9 cellular contexts compared by ENCODE assay signal in genomic region chr12:121124402-121125109, GRCh38. TPM values are rescaled to one million over a fixed set of nuclear protein-coding genes. Genes with fewer than 3 reads are reported as not detected.
DNase-seq lines count a peak whose midpoint lies in the region; ATAC-seq and TF ChIP-seq lines count a peak whose summit lies in the region.
"Had no signal": no experiment of that assay in that cellular context is flagged by ENCODE, and none has a peak within 500 bp of the region (broad histone marks: within the 10 kb centered on the region; RNA-seq: fewer than 3 reads in every experiment).

No MANE protein-coding gene starts in this region.

- peaks cover 12% of the 10 kb centered on the region for H3K27me3 Mint-ChIP-seq in T-helper 2 cell treated with Interferon-gamma antibody and Interleukin-4, amounts not matched to agents 5 μg/mL and 100 μg/mL, for 36 hours (ENCODE audit: low read depth)
- no peaks in the 10 kb centered on the region for H3K27me3 Mint-ChIP-seq in stimulated activated naive CD8-positive, alpha-beta T cell treated with anti-CD3 and anti-CD28 coated beads, Interleukin-15, amount 100 ng/mL, for 72 hours

- no peaks in the 10 kb centered on the region for H3K27me3 ChIP-seq in right atrium auricular region
- peaks cover 2% of the 10 kb centered on the region for H3K27me3 ChIP-seq in foreskin keratinocyte
- no peaks in the 10 kb centered on the region for H3K27me3 ChIP-seq in H7 (ENCODE audit: control insufficient read depth, insufficient read depth, low read length)

- intact Hi-C loops in Right ventricle myocardium superior (cut with DNase I) = no loop called here

- DNase-seq in Right ventricle myocardium superior (no peak), right atrium auricular region (ENCODE audit: low spot score) (no peak), foreskin keratinocyte (peak; percentile 97 to 98), H7 (no peak), medulla oblongata (ENCODE audit: extremely low spot score) (no peak), NCI-H526 treated with DMSO at 0.1 percent for 48 hours (lab: John Stamatoyannopoulos, UW) (no peak)
- peak; percentile 32 for DNase-seq in T-helper 2 cell treated with Interferon-gamma antibody and Interleukin-4, amounts not matched to agents 5 μg/mL and 100 μg/mL, for 36 hours (ENCODE audit: low spot score)
- DNase-seq in stimulated activated naive CD8-positive, alpha-beta T cell treated with anti-CD3 and anti-CD28 coated beads, Interleukin-15, amount 100 ng/mL, for 72 hours = peak in 1 of 2 donors; percentile 56
- DNase-seq: activated CD4-positive, alpha-beta T cell treated with anti-CD3 and anti-CD28 coated beads for 1 hour had no signal

- no peaks in the 10 kb centered on the region for H3K9me3 ChIP-seq in right atrium auricular region

- no peak overlapping the region for H3K4me3 Mint-ChIP-seq in T-helper 2 cell treated with Interferon-gamma antibody and Interleukin-4, amounts not matched to agents 5 μg/mL and 100 μg/mL, for 36 hours
- H3K4me3 Mint-ChIP-seq in stimulated activated naive CD8-positive, alpha-beta T cell treated with anti-CD3 and anti-CD28 coated beads, Interleukin-15, amount 100 ng/mL, for 72 hours = no peak overlapping the region

- peaks cover 48% of the 10 kb centered on the region for H3K4me1 Mint-ChIP-seq in T-helper 2 cell treated with Interferon-gamma antibody and Interleukin-4, amounts not matched to agents 5 μg/mL and 100 μg/mL, for 36 hours (ENCODE audit: low read depth)
- peaks cover 52% of the 10 kb centered on the region for H3K4me1 Mint-ChIP-seq in stimulated activated naive CD8-positive, alpha-beta T cell treated with anti-CD3 and anti-CD28 coated beads, Interleukin-15, amount 100 ng/mL, for 72 hours

- H3K27ac ChIP-seq in right atrium auricular region (peak overlapping the region in 1 of 2 donors; percentile 69), foreskin keratinocyte (no peak overlapping the region)

- ATAC-seq in Right ventricle myocardium superior (ENCODE audit: poor library complexity) (peak; percentile 82), foreskin keratinocyte (peak; percentile 98)
- ATAC-seq in stimulated activated naive CD8-positive, alpha-beta T cell treated with anti-CD3 and anti-CD28 coated beads, Interleukin-15, amount 100 ng/mL, for 72 hours = peak; percentile 76

- peaks cover 7% of the 10 kb centered on the region for H3K9me3 Mint-ChIP-seq in T-helper 2 cell treated with Interferon-gamma antibody and Interleukin-4, amounts not matched to agents 5 μg/mL and 100 μg/mL, for 36 hours
- peaks cover 2 to 12% of the 10 kb centered on the region in 2 donors for H3K9me3 Mint-ChIP-seq in stimulated activated naive CD8-positive, alpha-beta T cell treated with anti-CD3 and anti-CD28 coated beads, Interleukin-15, amount 100 ng/mL, for 72 hours

- H3K4me1 ChIP-seq in right atrium auricular region (peaks cover 0 to 22% of the 10 kb centered on the region in 2 donors), foreskin keratinocyte (no peaks in the 10 kb centered on the region)

- H3K4me3 ChIP-seq in right atrium auricular region = no peak overlapping the region
- no peak overlapping the region for H3K4me3 ChIP-seq in H7 (ENCODE audit: insufficient read depth, low read depth, low read length)

- H3K36me3 ChIP-seq in right atrium auricular region (no peaks in the 10 kb centered on the region), H7 (replicated peaks; ENCODE audit: control insufficient read depth, insufficient read depth, low read length) (no peaks in the 10 kb centered on the region)

- peaks cover 6% of the 10 kb centered on the region for H3K36me3 Mint-ChIP-seq in T-helper 2 cell treated with Interferon-gamma antibody and Interleukin-4, amounts not matched to agents 5 μg/mL and 100 μg/mL, for 36 hours (ENCODE audit: low read depth)

- no peak overlapping the region for H3K27ac Mint-ChIP-seq in T-helper 2 cell treated with Interferon-gamma antibody and Interleukin-4, amounts not matched to agents 5 μg/mL and 100 μg/mL, for 36 hours
- H3K27ac Mint-ChIP-seq in stimulated activated naive CD8-positive, alpha-beta T cell treated with anti-CD3 and anti-CD28 coated beads, Interleukin-15, amount 100 ng/mL, for 72 hours = peak overlapping the region in 1 of 2 donors; percentile 85

- no peak for TF ChIP-seq CTCF in right atrium auricular region (IDR thresholded peaks at IDR 0.05)
- TF ChIP-seq CTCF in foreskin keratinocyte (conservative IDR thresholded peaks at IDR 0.05) = no peak

RNA-seq across cellular contexts. Expression of gene P2RX7, which starts 8.1 kb away (rescaled TPM):
- total RNA-seq in Right ventricle myocardium superior (1.7 TPM), right atrium auricular region (1 to 10 TPM; 1.3 to 1.9 TPM), foreskin keratinocyte (0.10 and 0.28 TPM in 2 replicates)
- 0.04 TPM in 2 replicates for polyA plus RNA-seq in foreskin keratinocyte
- total RNA-seq in H7 (2014; rRNA removed; shearing (Covaris generic)) = 0.07 TPM in 1 of 2 replicates, not detected in the other

Comparison
In these comparisons a context has a peak if more than half of its experiments do, and no peak if none do; other contexts are left out.
1. DNase-seq: peak in T-helper 2 cell treated with Interferon-gamma antibody and Interleukin-4, amounts not matched to agents 5 μg/mL and 100 μg/mL, for 36 hours (single experiment) and foreskin keratinocyte (2 of 2); none in Right ventricle myocardium superior (single experiment), right atrium auricular region (single experiment), H7 (single experiment), medulla oblongata (single experiment) and NCI-H526 treated with DMSO at 0.1 percent for 48 hours (single experiment).
2. Peak in every context shown above with its lines, with median percentiles within 50 percentile points of each other: ATAC-seq.